8 cellular contexts compared by ENCODE assay signal in genomic region chr10:31101123-31101522, GRCh38.
DNase-seq lines count a peak whose midpoint lies in the region; ATAC-seq and TF ChIP-seq lines count a peak whose summit lies in the region.

No MANE protein-coding gene starts in this region.

- H3K27ac Mint-ChIP-seq in activated naive CD4-positive, alpha-beta T cell treated with anti-CD3 and anti-CD28 coated beads, Interleukin-2, amount 10 ng/mL, durations not matched to agents 7 days and 5 days: peak overlapping the region; percentile 8

- no peaks in the 10 kb centered on the region for H3K36me3 Mint-ChIP-seq in activated naive CD4-positive, alpha-beta T cell treated with anti-CD3 and anti-CD28 coated beads, Interleukin-2, amount 10 ng/mL, durations not matched to agents 7 days and 5 days

- H3K79me1 ChIP-seq in neuronal stem cell (ENCODE audit: low read depth, low read length): no peaks in the 10 kb centered on the region

- H3K9me3 Mint-ChIP-seq in activated naive CD4-positive, alpha-beta T cell treated with anti-CD3 and anti-CD28 coated beads, Interleukin-2, amount 10 ng/mL, durations not matched to agents 7 days and 5 days: no peaks in the 10 kb centered on the region

- CTCF ChIA-PET in activated naive CD4-positive, alpha-beta T cell treated with anti-CD3 and anti-CD28 coated beads, Interleukin-2, amount 10 ng/mL, durations not matched to agents 7 days and 5 days (lab: Charles Lee): interaction anchor here (0.7 to 1.2 kb wide), 3 partner anchors 15 to 115 kb away, joined by 3 read pairs; no protein-coding TSS in a partner anchor

- H3K27me3 Mint-ChIP-seq in activated naive CD4-positive, alpha-beta T cell treated with anti-CD3 and anti-CD28 coated beads, Interleukin-2, amount 10 ng/mL, durations not matched to agents 7 days and 5 days: no peaks in the 10 kb centered on the region

- H3K4me3 ChIP-seq in ACC112 (ENCODE audit: low read depth, low read length) (no peak overlapping the region), neuronal stem cell (ENCODE audit: low read length in 2 of 2) (no peak overlapping the region), prostate gland (no peak overlapping the region)

- intact Hi-C loops in prostate gland (cut with DNase I): no loop called here

- H3K4me1 ChIP-seq in ACC112 (ENCODE audit: control insufficient read depth, insufficient read depth, low read length, unreplicated experiment): peaks cover 24% of the 10 kb centered on the region
- peaks cover 0 to 12% of the 10 kb centered on the region in 2 donors for H3K4me1 ChIP-seq in neuronal stem cell (ENCODE audit: control insufficient read depth in 2 of 2, insufficient read depth in 1 of 2, low read depth in 1 of 2, low read length in 2 of 2)
- H3K4me1 ChIP-seq in prostate gland (replicated peaks): no peaks in the 10 kb centered on the region

- H4K8ac ChIP-seq in neuronal stem cell (ENCODE audit: low read depth, low read length): no peak overlapping the region

- no peak for TF ChIP-seq CTCF in prostate gland (IDR thresholded peaks at IDR 0.05)

- no peak overlapping the region for H3K14ac ChIP-seq in neuronal stem cell (ENCODE audit: low read length)

- H3K79me2 ChIP-seq in ACC112 (ENCODE audit: control insufficient read depth, insufficient read depth, low read length, unreplicated experiment): no peaks in the 10 kb centered on the region

- H2BK5ac ChIP-seq in neuronal stem cell (ENCODE audit: low read length): no peak overlapping the region

- H3K9me3 ChIP-seq in neuronal stem cell (replicated peaks in 1 of 2; ENCODE audit: control insufficient read depth in 2 of 2, insufficient read depth in 1 of 2, low read depth in 1 of 2, low read length in 2 of 2) (no peaks in the 10 kb centered on the region), prostate gland (no peaks in the 10 kb centered on the region)

- H2BK12ac ChIP-seq in neuronal stem cell (ENCODE audit: low read length): no peak overlapping the region

- no peak overlapping the region for H2BK120ac ChIP-seq in neuronal stem cell (ENCODE audit: low read depth, low read length)

- H3K23ac ChIP-seq in neuronal stem cell (ENCODE audit: low read depth, low read length, poor library complexity): no peak overlapping the region

- no peak overlapping the region for H3K4me2 ChIP-seq in neuronal stem cell (ENCODE audit: insufficient read depth, low read length, poor library complexity, severe bottlenecking)

- H3K18ac ChIP-seq in neuronal stem cell (ENCODE audit: low read length): peak overlapping the region; percentile 7

- H3K27me3 ChIP-seq in ACC112 (ENCODE audit: insufficient read depth, low read length) (no peaks in the 10 kb centered on the region), neuronal stem cell (ENCODE audit: control insufficient read depth in 3 of 3, insufficient read depth in 3 of 3, low read depth in 1 of 3, low read length in 3 of 3) (no peaks in the 10 kb centered on the region), prostate gland (replicated peaks; ENCODE audit: insufficient read depth) (no peaks in the 10 kb centered on the region)

- H3K4me1 Mint-ChIP-seq in activated naive CD4-positive, alpha-beta T cell treated with anti-CD3 and anti-CD28 coated beads, Interleukin-2, amount 10 ng/mL, durations not matched to agents 7 days and 5 days: peaks cover 18% of the 10 kb centered on the region

- no peak overlapping the region for H2BK15ac ChIP-seq in neuronal stem cell (ENCODE audit: low read length)

- no peaks in the 10 kb centered on the region for H3K36me3 ChIP-seq in ACC112 (ENCODE audit: insufficient read depth, low read length)
- no peaks in the 10 kb centered on the region for H3K36me3 ChIP-seq in neuronal stem cell (replicated peaks in 1 of 2; ENCODE audit: control insufficient read depth in 2 of 2, insufficient read depth in 2 of 2, low read length in 2 of 2)
- H3K36me3 ChIP-seq in prostate gland: no peaks in the 10 kb centered on the region

- ATAC-seq in GM21515 (IDR thresholded peaks at IDR 0.05; ENCODE audit: unreplicated experiment): peak; percentile 70

- DNase-seq in M059J (ENCODE audit: low read depth): peak; percentile 87
- DNase-seq in activated naive CD4-positive, alpha-beta T cell treated with anti-CD3 and anti-CD28 coated beads, Interleukin-2, amount 10 ng/mL, durations not matched to agents 7 days and 5 days: peak; percentile 53
- DNase-seq in neuronal stem cell (ENCODE audit: low spot score): no peak
- DNase-seq in OCI-M2 (lab: John Stamatoyannopoulos, UW; ENCODE audit: unreplicated experiment): no peak
- DNase-seq in GOT3 (lab: John Stamatoyannopoulos, UW): no peak
- no peak for DNase-seq in prostate gland (ENCODE audit: low spot score)

- H3K4me3 Mint-ChIP-seq in activated naive CD4-positive, alpha-beta T cell treated with anti-CD3 and anti-CD28 coated beads, Interleukin-2, amount 10 ng/mL, durations not matched to agents 7 days and 5 days: no peak overlapping the region

- H3K9ac ChIP-seq in neuronal stem cell (ENCODE audit: low read depth, low read length, poor library complexity): no peak overlapping the region

- H3K4ac ChIP-seq in neuronal stem cell (ENCODE audit: low read length): no peak overlapping the region

- H4K91ac ChIP-seq in neuronal stem cell (ENCODE audit: low read depth, low read length, poor library complexity): no peak overlapping the region

- H2AK5ac ChIP-seq in neuronal stem cell (ENCODE audit: low read depth, low read length): no peak overlapping the region

- no CpG with 5 or more reads among the region's 4 CpGs for WGBS in neuronal stem cell (ENCODE audit: extremely low coverage in 2 of 2, insufficient read length in 2 of 2, insufficient replicate concordance in 1 of 2), 2 donors
- WGBS in prostate gland: 76% methylated on average over 4 of the region's 4 CpGs

- no peak for TF ChIP-seq POLR2A in prostate gland (IDR thresholded peaks at IDR 0.05)

- H3K27ac ChIP-seq in ACC112 (ENCODE audit: low read depth, low read length) (peak overlapping the region; percentile 65), neuronal stem cell (replicated peaks; ENCODE audit: low read length) (no peak overlapping the region), prostate gland (no peak overlapping the region)

- H2AFZ ChIP-seq in ACC112 (ENCODE audit: low read length, unreplicated experiment) (no peak overlapping the region), neuronal stem cell (ENCODE audit: low read length) (no peak overlapping the region)

Comparison
In these comparisons a context has a peak if more than half of its experiments do, and no peak if none do; other contexts are left out.
1. DNase-seq: peak in M059J (single experiment) and activated naive CD4-positive, alpha-beta T cell treated with anti-CD3 and anti-CD28 coated beads, Interleukin-2, amount 10 ng/mL, durations not matched to agents 7 days and 5 days (single experiment); none in neuronal stem cell (single experiment), OCI-M2 (single experiment), GOT3 (single experiment) and prostate gland (single experiment).